7 cellular contexts compared by ENCODE assay signal in the genomic region with DNA sequence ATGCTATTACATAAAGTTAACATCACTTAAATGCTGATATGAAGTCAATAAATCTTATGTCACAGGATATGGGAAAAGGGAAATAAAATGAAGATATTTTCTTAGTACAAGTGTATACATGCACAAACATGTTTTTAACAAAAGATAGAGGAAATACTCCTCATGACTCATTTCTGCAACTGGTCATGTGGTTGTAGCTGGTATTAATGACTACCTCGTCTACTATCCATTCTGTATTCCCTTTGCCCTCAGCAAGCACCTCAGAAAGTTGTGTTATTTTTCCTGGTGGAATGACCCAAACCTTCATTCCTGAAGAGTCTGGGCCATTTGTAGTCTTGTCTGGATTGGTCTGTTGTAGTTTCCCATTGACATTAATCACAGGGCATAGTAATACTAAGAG.
A peak's percentile ranks its signal among the peaks of the same experiment; 100 is the strongest.
DNase-seq lines count a peak whose midpoint lies in the region; ATAC-seq and TF ChIP-seq lines count a peak whose summit lies in the region.
"Not testable (repeated sequence)": the region's sequence is repeated elsewhere in the genome, so short reads cannot be mapped to it uniquely, and the experiment has no call there.

No MANE protein-coding gene starts in this region.

- intact Hi-C loops in mammary epithelial cell (cut with micrococcal nuclease): not testable (repeated sequence)

- 0% methylated on average over 1 of the region's 1 CpG for WGBS in mammary epithelial cell (ENCODE audit: low coverage, missing lambda C conversion rate)

- peak; percentile 6 for DNase-seq in EL
- DNase-seq in HT1080 (ENCODE audit: low read depth): peak; percentile 18
- DNase-seq in T1000 (lab: John Stamatoyannopoulos, UW): peak; percentile 2
- peak; percentile 74 for DNase-seq in mammary epithelial cell
- peak; percentile 22 for DNase-seq in epithelial cell of prostate (ENCODE audit: low read depth, low spot score)
- peak; percentile 67 to 85 for DNase-seq in foreskin keratinocyte
- peak; percentile 1 for DNase-seq in non-pigmented ciliary epithelial cell (ENCODE audit: low read depth)

- H3K4me1 ChIP-seq in mammary epithelial cell (ENCODE audit: insufficient read depth, low read length); foreskin keratinocyte: not testable (repeated sequence)

- not testable (repeated sequence) for H3K36me3 ChIP-seq in mammary epithelial cell (ENCODE audit: insufficient read depth, low read length)

- H3K27me3 ChIP-seq in mammary epithelial cell (ENCODE audit: insufficient read depth, low read length); foreskin keratinocyte: not testable (repeated sequence)

- ATAC-seq in foreskin keratinocyte: peak; percentile 90

- dilution Hi-C loops in mammary epithelial cell (cut with HindIII; ENCODE audit: low sequenced_read_pairs): not testable (repeated sequence)

- BruUV-seq in mammary epithelial cell (replicated peaks; lab: Mats Ljungman, UMichigan): not testable (repeated sequence)

- in situ Hi-C loops in mammary epithelial cell (cut with MboI; ENCODE audit: low sequenced_read_pairs in 2 of 2): not testable (repeated sequence)

- H3K27ac ChIP-seq in mammary epithelial cell (ENCODE audit: insufficient read depth, low read depth, low read length); foreskin keratinocyte: not testable (repeated sequence)
- H3K27ac ChIP-seq in epithelial cell of prostate: peak overlapping the region; percentile 69

- not testable (repeated sequence) for H3K4me3 ChIP-seq in mammary epithelial cell (replicated peaks in 1 of 3; ENCODE audit: insufficient read depth in 1 of 3, low read depth in 2 of 3, low read length in 3 of 3)

- H3K9me3 ChIP-seq in mammary epithelial cell (replicated peaks; ENCODE audit: insufficient read depth, low read length): not testable (repeated sequence)

- not testable (repeated sequence) for H3K4me2 ChIP-seq in mammary epithelial cell (ENCODE audit: insufficient read depth, low read depth, low read length)

- H3K79me2 ChIP-seq in mammary epithelial cell (ENCODE audit: insufficient read depth, low read length): not testable (repeated sequence)

- not testable (repeated sequence) for H4K20me1 ChIP-seq in mammary epithelial cell (ENCODE audit: insufficient read depth, low read length)

- not testable (repeated sequence) for TF ChIP-seq CTCF in mammary epithelial cell (conservative IDR thresholded peaks at IDR 0.05 in 1 of 2, IDR thresholded peaks at IDR 0.05 in 1 of 2; ENCODE audit: extremely low read depth in 1 of 2, insufficient read depth in 1 of 2, low read depth in 1 of 2, low read length in 2 of 2); foreskin keratinocyte (conservative IDR thresholded peaks at IDR 0.05)

- not testable (repeated sequence) for H3K9ac ChIP-seq in mammary epithelial cell (ENCODE audit: insufficient read depth, low read length)

- CTCF ChIA-PET in mammary epithelial cell (lab: Charles Lee; ENCODE audit: low non-redundant PET): not testable (repeated sequence)

- H2AFZ ChIP-seq in mammary epithelial cell (ENCODE audit: low read depth, low read length): peak overlapping the region; percentile 17

Comparison
In these comparisons a context has a peak if more than half of its experiments do, and no peak if none do; other contexts are left out.
1. DNase-seq: peak in every context shown above with its lines; median percentile 76 in foreskin keratinocyte; 74 in mammary epithelial cell; 22 in epithelial cell of prostate; 18 in HT1080; 6 in EL; 2 in T1000; 1 in non-pigmented ciliary epithelial cell.